13 cellular contexts compared by ENCODE assay signal in the genomic region with DNA sequence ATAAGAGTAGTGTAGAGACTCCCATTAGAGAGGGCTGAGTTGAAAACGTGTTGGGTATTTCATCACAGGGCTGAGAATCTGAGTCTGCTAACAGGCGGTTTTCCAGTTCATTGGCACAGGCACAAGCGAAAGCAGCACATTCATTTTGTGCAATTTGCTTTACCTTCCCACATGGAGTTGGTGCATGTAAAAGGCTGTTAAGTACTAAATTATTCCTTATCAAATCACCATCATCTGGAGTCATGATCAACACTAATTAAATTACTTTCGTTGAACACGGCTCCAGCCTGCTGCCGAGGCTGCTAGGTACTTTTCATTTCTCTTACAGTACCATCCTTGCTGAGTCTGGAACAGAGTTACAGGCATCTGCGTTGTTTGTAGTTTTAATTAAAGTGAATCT. TPM values are rescaled to one million over a fixed set of nuclear protein-coding genes. Genes with fewer than 3 reads are reported as not detected.
DNase-seq lines count a peak whose midpoint lies in the region; ATAC-seq and TF ChIP-seq lines count a peak whose summit lies in the region.
"Had no signal": no experiment of that assay in that cellular context is flagged by ENCODE, and none has a peak within 500 bp of the region (broad histone marks: within the 10 kb centered on the region; RNA-seq: fewer than 3 reads in every experiment).

No MANE protein-coding gene starts in this region.

- H4K8ac ChIP-seq in trophoblast cell (ENCODE audit: low read depth, low read length), result no peak overlapping the region

- ATAC-seq in GM18867 (IDR thresholded peaks at IDR 0.05; ENCODE audit: unreplicated experiment), result no peak
- ATAC-seq: stimulated activated naive CD8-positive, alpha-beta T cell treated with anti-CD3 and anti-CD28 coated beads, Interleukin-15, Interleukin-2, amounts not matched to agents 100 U/mL and 50 U/mL, for 24 hours had no signal

- no peak overlapping the region for H4K12ac ChIP-seq in trophoblast cell (ENCODE audit: low read depth, low read length)

- H3K27ac ChIP-seq in trophoblast cell (ENCODE audit: low read depth, low read length), result no peak overlapping the region

- WGBS in trophoblast cell (ENCODE audit: extremely low coverage, insufficient coverage, insufficient read length), result no CpG with 5 or more reads among the region's 7 CpGs

- no peaks in the 10 kb centered on the region for H3K79me2 ChIP-seq in trophoblast cell (ENCODE audit: control insufficient read depth, insufficient read depth, low read length, poor library complexity)

- H3K18ac ChIP-seq in trophoblast cell (ENCODE audit: low read length), result no peak overlapping the region

- DNase-seq in Ammon's horn (ENCODE audit: low spot score) (peak; percentile 60), NCI-H1436 (lab: John Stamatoyannopoulos, UW) (peak; percentile 36), cardiac fibroblast (ENCODE audit: low read depth in 2 of 2) (peak; percentile 5 to 42), midbrain (lab: John Stamatoyannopoulos, UW) (peak; percentile 7), NOMO-1 (lab: John Stamatoyannopoulos, UW; ENCODE audit: unreplicated experiment in 2 of 2) (no peak), trophoblast cell (no peak)
- DNase-seq in activated effector memory CD4-positive, alpha-beta T cell treated with anti-CD3 and anti-CD28 coated beads, Interleukin-2, amount 50 U/mL, for 16 hours, result no peak
- DNase-seq: activated T-cell treated with anti-CD3 and anti-CD28 coated beads, Interleukin-2, amount 50 U/mL, for 24 hours; CD4-positive, CD25-positive, alpha-beta regulatory T cell; NK-92 treated with Interleukin-12 subunit alpha and Interleukin-12 subunit beta, amount 100 ng/mL, for 24 hours; stimulated activated CD4-positive, alpha-beta T cell treated with anti-CD3 and anti-CD28 coated beads, Interleukin-15, amount 100 ng/mL, for 24 hours; stimulated activated naive CD8-positive, alpha-beta T cell treated with anti-CD3 and anti-CD28 coated beads, Interleukin-15, Interleukin-2, amounts not matched to agents 100 U/mL and 50 U/mL, for 24 hours had no signal

- H2BK5ac ChIP-seq in trophoblast cell (ENCODE audit: low read depth, low read length, poor library complexity), result no peak overlapping the region

- no peak overlapping the region for H4K91ac ChIP-seq in trophoblast cell (ENCODE audit: low read depth, low read length)

- no peaks in the 10 kb centered on the region for H3K79me1 ChIP-seq in trophoblast cell (ENCODE audit: low read length)

- no peaks in the 10 kb centered on the region for H3K36me3 ChIP-seq in trophoblast cell (ENCODE audit: control insufficient read depth in 1 of 2, insufficient read depth in 2 of 2, low read length in 2 of 2)

- H3K27me3 ChIP-seq in trophoblast cell (ENCODE audit: insufficient read depth, low read length), result no peaks in the 10 kb centered on the region

- no peaks in the 10 kb centered on the region for H3K4me1 ChIP-seq in trophoblast cell (ENCODE audit: control insufficient read depth in 1 of 2, insufficient read depth in 2 of 2, low read length in 2 of 2)

- no peak overlapping the region for H3K4me2 ChIP-seq in trophoblast cell (ENCODE audit: low read length)

- H3K9ac ChIP-seq in trophoblast cell (ENCODE audit: low read length), result no peak overlapping the region

- H2AK5ac ChIP-seq in trophoblast cell (ENCODE audit: low read length), result no peak overlapping the region

- no peak overlapping the region for H3K4ac ChIP-seq in trophoblast cell (ENCODE audit: low read depth, low read length)

- H2AFZ ChIP-seq in trophoblast cell (ENCODE audit: insufficient read depth, low read length, poor library complexity), result no peak overlapping the region

- no peak overlapping the region for H3K14ac ChIP-seq in trophoblast cell (ENCODE audit: low read length)

- no peak overlapping the region for H3K4me3 ChIP-seq in cardiac fibroblast (replicated peaks in 1 of 2; ENCODE audit: low read depth in 2 of 2, low read length in 2 of 2)
- H3K4me3 ChIP-seq in trophoblast cell (ENCODE audit: low read depth, low read length), result no peak overlapping the region

- no peak overlapping the region for H2BK120ac ChIP-seq in trophoblast cell (ENCODE audit: insufficient read depth, low read length, poor library complexity)

- no peak for TF ChIP-seq CTCF in cardiac fibroblast (IDR thresholded peaks at IDR 0.05; ENCODE audit: low read depth, low read length)

- H3K23ac ChIP-seq in trophoblast cell (ENCODE audit: low read length), result no peak overlapping the region

- no peak overlapping the region for H2BK12ac ChIP-seq in trophoblast cell (ENCODE audit: low read length)

- no peaks in the 10 kb centered on the region for H3K9me3 ChIP-seq in trophoblast cell (ENCODE audit: insufficient read depth, low read depth, low read length)

RNA-seq across cellular contexts. Expression of a gene that starts 43.8 kb away (rescaled TPM):
- polyA plus RNA-seq in trophoblast cell (2013), result 0.57 and 0.73 TPM in 2 replicates

Comparison
In these comparisons a context has a peak if more than half of its experiments do, and no peak if none do; other contexts are left out.
1. DNase-seq: peak in Ammon's horn (single experiment), NCI-H1436 (single experiment), cardiac fibroblast (2 of 2) and midbrain (single experiment); none in NOMO-1 (0 of 2), activated effector memory CD4-positive, alpha-beta T cell treated with anti-CD3 and anti-CD28 coated beads, Interleukin-2, amount 50 U/mL, for 16 hours (single experiment) and trophoblast cell (0 of 2).